ENCODE assay signal across 33 cellular contexts in genomic region chr3:156860873-156861272, GRCh38. TPM values are rescaled to one million over a fixed set of nuclear protein-coding genes. Genes with fewer than 3 reads are reported as not detected.
"Had no signal": no experiment of that assay in that cellular context is flagged by ENCODE, and none has a peak within 500 bp of the region (broad histone marks: within the 10 kb centered on the region; RNA-seq: fewer than 3 reads in every experiment).

No MANE protein-coding gene starts in this region.

- H3K36me3 Mint-ChIP-seq: activated CD4-positive, alpha-beta memory T cell treated with anti-CD3 and anti-CD28 coated beads for 36 hours; activated CD8-positive, alpha-beta memory T cell treated with anti-CD3 and anti-CD28 coated beads, Interleukin-2, amount 10 ng/mL, durations not matched to agents 7 days and 5 days; activated naive CD4-positive, alpha-beta T cell treated with anti-CD3 and anti-CD28 coated beads, Interleukin-2, amount 50 U/mL, for 72 hours had no signal

- H3K4me1 Mint-ChIP-seq: activated CD8-positive, alpha-beta memory T cell treated with anti-CD3 and anti-CD28 coated beads, Interleukin-2, amount 10 ng/mL, durations not matched to agents 7 days and 5 days had no signal

- FAIRE-seq: astrocyte, endometrium, endothelial cell of umbilical vein had no signal

- H3K4me3 ChIP-seq: cardiac muscle cell, colonic mucosa, esophagus squamous epithelium, gastroesophageal sphincter had no signal

- ATAC-seq: activated CD4-positive, CD25-positive, alpha-beta regulatory T cell treated with anti-CD3 and anti-CD28 coated beads, Interleukin-2, amount 50 U/mL, for 24 hours; activated CD8-positive, alpha-beta memory T cell treated with anti-CD3 and anti-CD28 coated beads, Interleukin-2, amount 10 ng/mL, durations not matched to agents 7 days and 5 days; activated CD8-positive, alpha-beta T cell treated with anti-CD3 and anti-CD28 coated beads, Interleukin-2, amount 10 ng/mL, durations not matched to agents 7 days and 5 days; activated naive CD4-positive, alpha-beta T cell treated with anti-CD3 and anti-CD28 coated beads, Interleukin-2, amount 50 U/mL, for 72 hours; gastroesophageal sphincter had no signal

- H3K9me3 ChIP-seq: colonic mucosa, esophagus squamous epithelium, gastroesophageal sphincter had no signal

- H3K27me3 Mint-ChIP-seq: activated B cell treated with CpG ODN at 0.5 μM for 24 hours; activated CD4-positive, alpha-beta memory T cell treated with anti-CD3 and anti-CD28 coated beads for 36 hours; activated CD8-positive, alpha-beta memory T cell treated with anti-CD3 and anti-CD28 coated beads, Interleukin-2, amount 10 ng/mL, durations not matched to agents 7 days and 5 days; activated naive CD4-positive, alpha-beta T cell treated with anti-CD3 and anti-CD28 coated beads, Interleukin-2, amount 10 ng/mL, durations not matched to agents 7 days and 5 days; activated naive CD8-positive, alpha-beta T cell treated with anti-CD3 and anti-CD28 coated beads, Interleukin-2, amount 10 ng/mL, durations not matched to agents 7 days and 5 days had no signal

- H3K4me3 Mint-ChIP-seq: activated B cell treated with CpG ODN at 0.5 μM for 24 hours; activated CD4-positive, alpha-beta memory T cell treated with anti-CD3 and anti-CD28 coated beads for 36 hours; activated CD8-positive, alpha-beta memory T cell treated with anti-CD3 and anti-CD28 coated beads, Interleukin-2, amount 10 ng/mL, durations not matched to agents 7 days and 5 days; activated CD8-positive, alpha-beta T cell treated with anti-CD3 and anti-CD28 coated beads, Interleukin-2, amount 10 ng/mL, durations not matched to agents 7 days and 5 days; activated naive CD4-positive, alpha-beta T cell treated with anti-CD3 and anti-CD28 coated beads, Interleukin-2, amount 10 ng/mL, durations not matched to agents 7 days and 5 days; activated naive CD8-positive, alpha-beta T cell treated with anti-CD3 and anti-CD28 coated beads, Interleukin-2, amount 10 ng/mL, durations not matched to agents 7 days and 5 days; activated T-helper 1 cell treated with anti-CD3 and anti-CD28 coated beads, Interleukin-12 subunit alpha, Interleukin-12 subunit beta, Interleukin-2, Interleukin-4 antibody, amounts not matched to agents 30 ng/mL and 10 ng/mL and 1 ng/mL, durations not matched to agents 14 hours and 24 hours and 36 hours had no signal

- DNase-seq: activated B cell treated with CpG ODN at 0.5 μM for 24 hours; activated CD4-positive, alpha-beta memory T cell treated with anti-CD3 and anti-CD28 coated beads for 36 hours; activated CD4-positive, alpha-beta T cell treated with anti-CD3 and anti-CD28 coated beads for 48 hours; activated CD8-positive, alpha-beta memory T cell treated with anti-CD3 and anti-CD28 coated beads, Interleukin-2, amount 10 ng/mL, durations not matched to agents 7 days and 5 days; activated CD8-positive, alpha-beta memory T cell treated with anti-CD3 and anti-CD28 coated beads, Interleukin-2, amount 50 U/mL, for 4 hours; activated CD8-positive, alpha-beta T cell treated with anti-CD3 and anti-CD28 coated beads, Interleukin-2, amount 10 ng/mL, durations not matched to agents 7 days and 5 days; activated gamma-delta T cell; activated naive CD4-positive, alpha-beta T cell; activated naive CD4-positive, alpha-beta T cell treated with anti-CD3 and anti-CD28 coated beads, Interleukin-2, amount 10 ng/mL, durations not matched to agents 7 days and 5 days; activated naive CD8-positive, alpha-beta T cell treated with anti-CD3 and anti-CD28 coated beads, Interleukin-2, amount 10 ng/mL, durations not matched to agents 7 days and 5 days; activated T-cell treated with anti-CD3 and anti-CD28 coated beads, Interleukin-2, amount 50 U/mL, for 1 hour; activated T-cell treated with anti-CD3 and anti-CD28 coated beads, Interleukin-2, amount 50 U/mL, for 48 hours; amniotic stem cell; anterior cingulate cortex; brain microvascular endothelial cell; central memory CD4-positive, alpha-beta T cell; cerebellar nuclear complex; colonic mucosa; effector CD8-positive, alpha-beta T cell; erythroblast; esophagus squamous epithelium; foreskin melanocyte; T-helper 2 cell; WERI-Rb-1 had no signal

- H3K9me3 Mint-ChIP-seq: activated B cell treated with CpG ODN at 0.5 μM for 24 hours; activated CD4-positive, alpha-beta memory T cell treated with anti-CD3 and anti-CD28 coated beads for 36 hours; activated naive CD4-positive, alpha-beta T cell treated with anti-CD3 and anti-CD28 coated beads, Interleukin-2, amount 10 ng/mL, durations not matched to agents 7 days and 5 days; activated naive CD4-positive, alpha-beta T cell treated with anti-CD3 and anti-CD28 coated beads, Interleukin-2, amount 50 U/mL, for 72 hours; activated naive CD8-positive, alpha-beta T cell treated with anti-CD3 and anti-CD28 coated beads, Interleukin-2, amount 10 ng/mL, durations not matched to agents 7 days and 5 days; activated T-helper 1 cell treated with anti-CD3 and anti-CD28 coated beads, Interleukin-12 subunit alpha, Interleukin-12 subunit beta, Interleukin-2, Interleukin-4 antibody, amounts not matched to agents 30 ng/mL and 10 ng/mL and 1 ng/mL, durations not matched to agents 14 hours and 24 hours and 36 hours had no signal

- H3K27me3 ChIP-seq: brain microvascular endothelial cell, cardiac muscle cell, colonic mucosa, esophagus squamous epithelium, gastroesophageal sphincter had no signal

- H3K4me1 ChIP-seq: colonic mucosa, gastroesophageal sphincter had no signal

- H3K27ac ChIP-seq: brain microvascular endothelial cell, cardiac muscle cell, colonic mucosa, gastroesophageal sphincter, WERI-Rb-1 had no signal

- H3K36me3 ChIP-seq: brain microvascular endothelial cell, cardiac muscle cell, colonic mucosa, esophagus squamous epithelium, gastroesophageal sphincter, WERI-Rb-1 had no signal

- H3K27ac Mint-ChIP-seq: activated B cell treated with CpG ODN at 0.5 μM for 24 hours; activated CD4-positive, alpha-beta memory T cell treated with anti-CD3 and anti-CD28 coated beads for 36 hours; activated CD8-positive, alpha-beta memory T cell treated with anti-CD3 and anti-CD28 coated beads, Interleukin-2, amount 10 ng/mL, durations not matched to agents 7 days and 5 days; activated CD8-positive, alpha-beta T cell treated with anti-CD3 and anti-CD28 coated beads, Interleukin-2, amount 10 ng/mL, durations not matched to agents 7 days and 5 days; activated naive CD4-positive, alpha-beta T cell treated with anti-CD3 and anti-CD28 coated beads, Interleukin-2, amount 10 ng/mL, durations not matched to agents 7 days and 5 days; activated naive CD4-positive, alpha-beta T cell treated with anti-CD3 and anti-CD28 coated beads, Interleukin-2, amount 50 U/mL, for 72 hours; activated naive CD8-positive, alpha-beta T cell treated with anti-CD3 and anti-CD28 coated beads, Interleukin-2, amount 10 ng/mL, durations not matched to agents 7 days and 5 days; activated T-helper 1 cell treated with anti-CD3 and anti-CD28 coated beads, Interleukin-12 subunit alpha, Interleukin-12 subunit beta, Interleukin-2, Interleukin-4 antibody, amounts not matched to agents 30 ng/mL and 10 ng/mL and 1 ng/mL, durations not matched to agents 14 hours and 24 hours and 36 hours had no signal

RNA-seq across cellular contexts. Expression of gene LEKR1, which starts 34.7 kb away (rescaled TPM):
- total RNA-seq: glomerular endothelial cell had no signal
